ENCODE assay signal across 8 cellular contexts in genomic region chr6:47479156-47479541, GRCh38. TPM values are rescaled to one million over a fixed set of nuclear protein-coding genes. Genes with fewer than 3 reads are reported as not detected.
DNase-seq lines count a peak whose midpoint lies in the region; ATAC-seq lines count a peak whose summit lies in the region.

No MANE protein-coding gene starts in this region.

- no peaks in the 10 kb centered on the region for H3K36me3 Mint-ChIP-seq in natural killer cell treated with Interleukin-12 subunit alpha and Interleukin-12 subunit beta and Interleukin-15 and Interleukin-18, amount 100 ng/mL, for 72 hours

- H3K27ac Mint-ChIP-seq in natural killer cell treated with Interleukin-12 subunit alpha and Interleukin-12 subunit beta and Interleukin-15 and Interleukin-18, amount 100 ng/mL, for 72 hours = peak overlapping the region; percentile 99

- peaks cover 6% of the 10 kb centered on the region for H3K27me3 ChIP-seq in ectodermal cell (ENCODE audit: control insufficient read depth, insufficient read depth, low read length, poor library complexity, severe bottlenecking)

- H3K4me3 Mint-ChIP-seq in natural killer cell treated with Interleukin-12 subunit alpha and Interleukin-12 subunit beta and Interleukin-15 and Interleukin-18, amount 100 ng/mL, for 72 hours = peak overlapping the region; percentile 99

- H3K36me3 ChIP-seq in ectodermal cell (ENCODE audit: control insufficient read depth, insufficient read depth, low read length) = no peaks in the 10 kb centered on the region

- H3K4me1 ChIP-seq in ectodermal cell (ENCODE audit: control insufficient read depth, insufficient read depth, low read length) = no peaks in the 10 kb centered on the region

- no peaks in the 10 kb centered on the region for H3K27me3 Mint-ChIP-seq in natural killer cell treated with Interleukin-12 subunit alpha and Interleukin-12 subunit beta and Interleukin-15 and Interleukin-18, amount 100 ng/mL, for 72 hours

- peak overlapping the region; percentile 83 for H3K4me3 ChIP-seq in ectodermal cell (ENCODE audit: insufficient read depth, low read depth, low read length)

- H3K9me3 Mint-ChIP-seq in natural killer cell treated with Interleukin-12 subunit alpha and Interleukin-12 subunit beta and Interleukin-15 and Interleukin-18, amount 100 ng/mL, for 72 hours = no peaks in the 10 kb centered on the region

- no peaks in the 10 kb centered on the region for H3K9me3 ChIP-seq in ectodermal cell (ENCODE audit: control insufficient read depth, low read length)

- 0% methylated on average over 2 to 5 of the region's 5 CpGs for WGBS in ectodermal cell, 2 experiments

- ATAC-seq in natural killer cell treated with Interleukin-12 subunit alpha and Interleukin-12 subunit beta and Interleukin-15 and Interleukin-18, amount 100 ng/mL, for 72 hours = no peak
- no peak for ATAC-seq in GM19035 (IDR thresholded peaks at IDR 0.05; ENCODE audit: unreplicated experiment)

- H3K27ac ChIP-seq in ectodermal cell (ENCODE audit: insufficient read depth, low read depth, low read length, poor library complexity, severe bottlenecking) = no peak overlapping the region

- H3K4me1 Mint-ChIP-seq in natural killer cell treated with Interleukin-12 subunit alpha and Interleukin-12 subunit beta and Interleukin-15 and Interleukin-18, amount 100 ng/mL, for 72 hours (ENCODE audit: low read depth in 2 of 2) = peaks cover 24 to 48% of the 10 kb centered on the region in 2 donors

- peak; percentile 15 for DNase-seq in COLO829 (ENCODE audit: low spot score)
- peak; percentile 46 for DNase-seq in NCI-H748 (lab: John Stamatoyannopoulos, UW; ENCODE audit: unreplicated experiment)
- DNase-seq in natural killer cell treated with Interleukin-12 subunit alpha and Interleukin-12 subunit beta and Interleukin-15 and Interleukin-18, amount 100 ng/mL, for 72 hours (ENCODE audit: low spot score) = no peak
- no peak for DNase-seq in 8988T
- DNase-seq in NCI-H2107 treated with DMSO at 0.1 percent for 48 hours (lab: John Stamatoyannopoulos, UW; ENCODE audit: unreplicated experiment) = no peak
- no peak for DNase-seq in dedifferentiated amniotic fluid mesenchymal stem cell (ENCODE audit: extremely low spot score)

RNA-seq across cellular contexts. Expression of gene CD2AP, which starts 1.6 kb away (rescaled TPM):
- 22.7 TPM for polyA plus RNA-seq in ectodermal cell (2013, experiment 1 of 4)
- polyA plus RNA-seq in ectodermal cell (2013, experiment 2 of 4) = 25.5 TPM
- polyA plus RNA-seq in ectodermal cell (2013, experiment 3 of 4) = 18.8 TPM
- polyA plus RNA-seq in ectodermal cell (2013, experiment 4 of 4) = 19.2 TPM
- total RNA-seq in natural killer cell treated with Interleukin-12 subunit alpha and Interleukin-12 subunit beta and Interleukin-15 and Interleukin-18, amount 100 ng/mL, for 72 hours = 10 to 100 TPM; 18.9 to 29.6 TPM

Comparison
In these comparisons a context has a peak if more than half of its experiments do, and no peak if none do; other contexts are left out.
1. DNase-seq: peak in COLO829 (single experiment) and NCI-H748 (single experiment); none in natural killer cell treated with Interleukin-12 subunit alpha and Interleukin-12 subunit beta and Interleukin-15 and Interleukin-18, amount 100 ng/mL, for 72 hours (single experiment), 8988T (single experiment), NCI-H2107 treated with DMSO at 0.1 percent for 48 hours (single experiment) and dedifferentiated amniotic fluid mesenchymal stem cell (single experiment).